In genomic region chr7:24942226-24942625, GRCh38 we compare ENCODE assay signal across 21 cellular contexts.
"Had no signal": no experiment of that assay in that cellular context is flagged by ENCODE, and none has a peak within 500 bp of the region (broad histone marks: within the 10 kb centered on the region; RNA-seq: fewer than 3 reads in every experiment).

No MANE protein-coding gene starts in this region.

- H3K9me3 ChIP-seq: colonic mucosa, esophagus squamous epithelium, gastroesophageal sphincter, pancreas, testis, tibial nerve, upper lobe of right lung, vagina had no signal

- H3K27me3 Mint-ChIP-seq: progenitor cell of endocrine pancreas had no signal

- H3K27me3 ChIP-seq: colonic mucosa, esophagus squamous epithelium, gastroesophageal sphincter, pancreas, testis, tibial nerve, upper lobe of right lung, vagina had no signal

- ATAC-seq: gastroesophageal sphincter; left cardiac atrium; natural killer cell; pancreas; right cardiac atrium; stimulated activated naive CD8-positive, alpha-beta T cell treated with anti-CD3 and anti-CD28 coated beads, Interleukin-15, Interleukin-2, amounts not matched to agents 100 U/mL and 50 U/mL, for 24 hours; upper lobe of right lung had no signal

- H3K4me3 ChIP-seq: colonic mucosa, esophagus squamous epithelium, gastroesophageal sphincter, pancreas, testis, tibial nerve, upper lobe of right lung, vagina had no signal

- H3K4me3 Mint-ChIP-seq: immature natural killer cell, mesothelial cell of epicardium, natural killer cell had no signal

- H3K27ac Mint-ChIP-seq: mesothelial cell of epicardium, progenitor cell of endocrine pancreas had no signal

- DNase-seq: colonic mucosa; dermis blood vessel endothelial cell; esophagus squamous epithelium; foreskin fibroblast; immature natural killer cell; kidney; left cardiac atrium; natural killer cell; occipital lobe; pancreas; right cardiac atrium; small intestine; stimulated activated CD4-positive, alpha-beta T cell treated with anti-CD3 and anti-CD28 coated beads, Interleukin-2, amount 100 ng/mL, for 48 hours; stimulated activated naive CD8-positive, alpha-beta T cell treated with anti-CD3 and anti-CD28 coated beads, Interleukin-15, Interleukin-2, amounts not matched to agents 100 U/mL and 50 U/mL, for 24 hours; testis; upper lobe of right lung had no signal

- FAIRE-seq: kidney, pancreas, small intestine had no signal

- H3K9me3 Mint-ChIP-seq: immature natural killer cell, natural killer cell had no signal

- H3K36me3 ChIP-seq: colonic mucosa, esophagus squamous epithelium, gastroesophageal sphincter, pancreas, tibial nerve, upper lobe of right lung, vagina had no signal

- H3K4me1 Mint-ChIP-seq: mesothelial cell of epicardium had no signal

- H3K4me1 ChIP-seq: colonic mucosa, esophagus squamous epithelium, gastroesophageal sphincter, pancreas, testis, tibial nerve, upper lobe of right lung, vagina had no signal

- H3K36me3 Mint-ChIP-seq: mesothelial cell of epicardium, natural killer cell had no signal

- H3K27ac ChIP-seq: colonic mucosa, esophagus squamous epithelium, gastroesophageal sphincter, pancreas, testis, tibial nerve, upper lobe of right lung, vagina had no signal
